In the genomic region with DNA sequence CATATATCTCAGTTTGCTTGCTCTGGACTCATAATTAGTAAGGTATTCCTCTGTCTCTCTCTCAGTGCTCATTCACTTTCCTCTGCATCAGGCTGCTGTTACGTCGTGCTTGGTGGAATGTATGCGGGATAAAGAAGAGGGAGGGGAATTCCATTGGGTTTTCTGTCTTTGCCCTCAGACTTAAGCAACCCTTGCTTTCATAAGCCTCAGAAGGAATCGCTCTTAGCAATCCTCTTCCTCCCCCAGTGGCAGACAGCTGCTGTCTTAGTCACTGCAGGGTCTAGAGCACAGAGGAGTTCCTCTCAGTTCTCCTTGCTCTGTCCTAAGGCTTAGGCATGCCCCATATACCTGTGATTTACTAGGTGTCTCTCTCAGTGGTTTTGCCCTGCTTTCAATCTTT, we compare ENCODE assay signal across 9 cellular contexts. TPM values are rescaled to one million over a fixed set of nuclear protein-coding genes. Genes with fewer than 3 reads are reported as not detected.
DNase-seq lines count a peak whose midpoint lies in the region; ATAC-seq, FAIRE-seq and TF ChIP-seq lines count a peak whose summit lies in the region.
"Had no signal": no experiment of that assay in that cellular context is flagged by ENCODE, and none has a peak within 500 bp of the region (broad histone marks: within the 10 kb centered on the region; RNA-seq: fewer than 3 reads in every experiment).

No MANE protein-coding gene starts in this region.

- H3K9me3 Mint-ChIP-seq in progenitor cell of endocrine pancreas (ENCODE audit: low read depth): no peaks in the 10 kb centered on the region

- FAIRE-seq in D721Med (lab: Jason Lieb, UNC): no peak
- FAIRE-seq: islet of Langerhans had no signal

- no peak overlapping the region for H3K4me3 ChIP-seq in kidney epithelial cell (ENCODE audit: low read depth, low read length)

- no peak overlapping the region for H3K27ac Mint-ChIP-seq in progenitor cell of endocrine pancreas

- H3K4me1 Mint-ChIP-seq in progenitor cell of endocrine pancreas (ENCODE audit: low read depth): no peaks in the 10 kb centered on the region

- H3K27me3 ChIP-seq in kidney epithelial cell (ENCODE audit: control insufficient read depth, insufficient read depth, low read length): no peaks in the 10 kb centered on the region

- no peaks in the 10 kb centered on the region for H3K36me3 ChIP-seq in kidney epithelial cell (ENCODE audit: control insufficient read depth, insufficient read depth, low read length)

- TF ChIP-seq CTCF in GM13977 (IDR thresholded peaks at IDR 0.05; ENCODE audit: extremely low read depth, insufficient read depth, missing control alignments) (peak; percentile 8), kidney epithelial cell (IDR thresholded peaks at IDR 0.05; ENCODE audit: insufficient read depth, low read length, poor library complexity, severe bottlenecking) (peak; percentile 9), D721Med (IDR thresholded peaks at IDR 0.05; ENCODE audit: insufficient read depth, missing control alignments) (no peak), progenitor cell of endocrine pancreas (IDR thresholded peaks at IDR 0.05; ENCODE audit: unreplicated experiment) (no peak)

- DNase-seq in GM13977 (ENCODE audit: low spot score) (peak; percentile 31), M059J (ENCODE audit: low read depth) (peak; percentile 10), kidney epithelial cell (ENCODE audit: low read depth) (peak; percentile 80), NCI-H524 treated with DMSO at 0.1 percent for 48 hours (lab: John Stamatoyannopoulos, UW) (no peak), D721Med (ENCODE audit: insufficient read length, low spot score) (no peak), DMS53 treated with DMSO at 0.1 percent for 48 hours (lab: John Stamatoyannopoulos, UW; ENCODE audit: unreplicated experiment) (no peak), progenitor cell of endocrine pancreas (ENCODE audit: low spot score, unreplicated experiment) (no peak)

- in situ Hi-C loops in GM13977 (cut with MboI; ENCODE audit: low pct_unique_long_range_greater_than_20kb, low sequenced_read_pairs, unreplicated experiment): no loop called here

- peak; percentile 98 for ATAC-seq in GM21825 (IDR thresholded peaks at IDR 0.05; ENCODE audit: unreplicated experiment)

- no peaks in the 10 kb centered on the region for H3K36me3 Mint-ChIP-seq in progenitor cell of endocrine pancreas (ENCODE audit: insufficient read depth)

- no peak overlapping the region for H3K4me3 Mint-ChIP-seq in progenitor cell of endocrine pancreas (ENCODE audit: low read depth)

- H3K27me3 Mint-ChIP-seq in progenitor cell of endocrine pancreas: no peaks in the 10 kb centered on the region

RNA-seq across cellular contexts. Expression of a gene that starts 19.1 kb away (rescaled TPM):
- total RNA-seq in M059J (2014; rRNA removed; shearing (Covaris generic)): not detected in 2 replicates
- total RNA-seq in kidney epithelial cell (not detected in 2 replicates), progenitor cell of endocrine pancreas (not detected in 2 replicates)

RNA-seq across cellular contexts. Expression of a gene that starts 52.2 kb away (rescaled TPM):
- total RNA-seq in M059J (2014; rRNA removed; shearing (Covaris generic)): 14.4 and 25.7 TPM in 2 replicates
- total RNA-seq in kidney epithelial cell (25.3 and 26.6 TPM in 2 replicates), progenitor cell of endocrine pancreas (24.6 and 25.1 TPM in 2 replicates)

Comparison
In these comparisons a context has a peak if more than half of its experiments do, and no peak if none do; other contexts are left out.
1. DNase-seq: peak in GM13977 (single experiment), M059J (single experiment) and kidney epithelial cell (single experiment); none in NCI-H524 treated with DMSO at 0.1 percent for 48 hours (single experiment), D721Med (single experiment), DMS53 treated with DMSO at 0.1 percent for 48 hours (single experiment) and progenitor cell of endocrine pancreas (single experiment).
2. CTCF ChIP-seq: peak in GM13977 (single experiment) and kidney epithelial cell (single experiment); none in D721Med (single experiment) and progenitor cell of endocrine pancreas (single experiment).